ENCODE assay signal across 15 cellular contexts in the genomic region with DNA sequence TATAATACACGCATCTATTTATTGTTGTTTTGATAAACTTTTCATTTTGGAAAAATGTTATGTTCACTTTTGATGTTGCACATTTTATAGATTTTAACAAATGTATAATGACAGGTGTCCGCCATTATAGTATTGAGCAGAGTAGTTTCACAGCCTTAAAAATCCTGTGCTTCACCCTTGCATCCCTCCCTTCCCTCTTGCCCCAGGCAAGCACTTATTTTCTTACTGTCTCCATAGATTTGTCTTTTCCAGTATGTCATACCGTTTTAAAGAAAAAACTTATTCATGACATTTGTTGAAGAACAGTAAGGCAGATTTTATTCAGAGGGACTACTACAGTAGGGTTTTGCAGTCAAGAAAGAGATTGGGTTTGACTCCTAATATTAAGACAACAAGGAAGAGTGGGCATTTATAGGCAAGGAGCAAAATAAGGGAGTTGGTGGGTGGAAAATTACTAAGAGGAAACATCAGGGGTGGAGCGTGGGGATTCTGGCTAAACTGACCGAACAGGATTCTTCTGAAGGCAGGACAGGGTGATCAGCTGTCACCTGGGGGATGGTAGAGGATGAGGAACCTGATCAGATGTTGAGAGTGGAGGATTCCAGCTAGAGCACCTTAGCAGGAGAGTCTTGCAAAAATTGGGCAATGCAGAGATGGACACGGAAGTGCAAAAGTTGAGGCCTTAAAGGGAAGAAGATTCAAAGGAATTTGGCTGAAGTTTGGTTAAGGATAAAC.
DNase-seq lines count a peak whose midpoint lies in the region; ATAC-seq, FAIRE-seq and TF ChIP-seq lines count a peak whose summit lies in the region.
"Had no signal": no experiment of that assay in that cellular context is flagged by ENCODE, and none has a peak within 500 bp of the region (broad histone marks: within the 10 kb centered on the region; RNA-seq: fewer than 3 reads in every experiment).

No MANE protein-coding gene starts in this region.

- H4K5ac ChIP-seq in mesendoderm (ENCODE audit: low read length), result no peak overlapping the region

- H3K4ac ChIP-seq in mesendoderm (ENCODE audit: low read depth, low read length), result no peak overlapping the region

- no peak overlapping the region for H3K4me3 Mint-ChIP-seq in activated naive CD8-positive, alpha-beta T cell treated with anti-CD3 and anti-CD28 coated beads for 36 hours

- no peak overlapping the region for H3K23ac ChIP-seq in mesendoderm (ENCODE audit: low read length)

- peak; percentile 61 for FAIRE-seq in GM12891 (lab: Jason Lieb, UNC)
- FAIRE-seq: astrocyte had no signal

- no peak for TF ChIP-seq CTCF in C4-2B (conservative IDR thresholded peaks at IDR 0.05)

- H3K36me3 Mint-ChIP-seq in activated naive CD8-positive, alpha-beta T cell treated with anti-CD3 and anti-CD28 coated beads for 36 hours, result peaks cover 57% of the 10 kb centered on the region

- H3K18ac ChIP-seq in mesendoderm (ENCODE audit: low read length), result no peak overlapping the region

- H2BK5ac ChIP-seq in mesendoderm (ENCODE audit: low read length), result no peak overlapping the region

- H3K27me3 Mint-ChIP-seq in activated naive CD8-positive, alpha-beta T cell treated with anti-CD3 and anti-CD28 coated beads for 36 hours, result no peaks in the 10 kb centered on the region

- peaks cover 4% of the 10 kb centered on the region for H3K4me1 ChIP-seq in mesendoderm (ENCODE audit: control insufficient read depth, low read depth, low read length)
- H3K4me1 ChIP-seq: parathyroid adenoma had no signal

- H3K4me2 ChIP-seq in mesendoderm (ENCODE audit: low read length), result no peak overlapping the region

- H3K56ac ChIP-seq in mesendoderm (ENCODE audit: low read length), result no peak overlapping the region

- no peak overlapping the region for H4K8ac ChIP-seq in mesendoderm (ENCODE audit: low read depth, low read length)

- TF ChIP-seq POLR2A in GM12891 (IDR thresholded peaks at IDR 0.05; ENCODE audit: low read depth, low read length), result no peak

- H3K9me3 Mint-ChIP-seq in activated naive CD8-positive, alpha-beta T cell treated with anti-CD3 and anti-CD28 coated beads for 36 hours, result peaks cover 1% of the 10 kb centered on the region

- H3K27ac Mint-ChIP-seq in activated naive CD8-positive, alpha-beta T cell treated with anti-CD3 and anti-CD28 coated beads for 36 hours, result peak overlapping the region; percentile 86

- H2AK5ac ChIP-seq in mesendoderm (ENCODE audit: low read length), result no peak overlapping the region

- no peak overlapping the region for H2BK120ac ChIP-seq in mesendoderm (ENCODE audit: low read depth, low read length)

- no CpG with 5 or more reads among the region's 6 CpGs for WGBS in mesendoderm (ENCODE audit: extremely low coverage, insufficient coverage, low lambda C conversion rate)

- ATAC-seq in GM18519 (IDR thresholded peaks at IDR 0.05; ENCODE audit: low FRiP score, unreplicated experiment) (no peak), GM21423 (IDR thresholded peaks at IDR 0.05; ENCODE audit: unreplicated experiment) (no peak)

- peaks cover 21% of the 10 kb centered on the region for H3K79me1 ChIP-seq in mesendoderm (ENCODE audit: low read length)

- H3K79me2 ChIP-seq in mesendoderm (ENCODE audit: control insufficient read depth, insufficient read depth, low read length), result peaks cover 25% of the 10 kb centered on the region

- H3K27me3 ChIP-seq in mesendoderm (ENCODE audit: insufficient read depth, low read length, poor library complexity), result no peaks in the 10 kb centered on the region
- H3K27me3 ChIP-seq: transverse colon had no signal

- H3K4me1 Mint-ChIP-seq in activated naive CD8-positive, alpha-beta T cell treated with anti-CD3 and anti-CD28 coated beads for 36 hours, result peaks cover 77% of the 10 kb centered on the region

- no peak for DNase-seq in GM12891 (ENCODE audit: insufficient read length, low spot score)
- DNase-seq in activated naive CD8-positive, alpha-beta T cell treated with anti-CD3 and anti-CD28 coated beads for 36 hours, result no peak
- DNase-seq in mesendoderm, result peak; percentile 74
- no peak for DNase-seq in HK-2 (ENCODE audit: unreplicated experiment)
- no peak for DNase-seq in stimulated activated CD4-positive, alpha-beta T cell treated with anti-CD3 and anti-CD28 coated beads, Interleukin-12 subunit alpha, Interleukin-12 subunit beta, amount 100 ng/mL, for 4 hours
- DNase-seq: DND-41, foreskin fibroblast, NCI-H1048, transverse colon had no signal

- peak overlapping the region; percentile 49; the same call in 1 of the 2 replicates for H3K27ac ChIP-seq in C4-2B
- H3K27ac ChIP-seq in mesendoderm (ENCODE audit: low read depth, low read length), result no peak overlapping the region
- H3K27ac ChIP-seq: parathyroid adenoma, SK-N-MC, transverse colon had no signal

- no peak overlapping the region for H2BK15ac ChIP-seq in mesendoderm (replicated peaks; ENCODE audit: low read depth)

- no peaks in the 10 kb centered on the region for H3K36me3 ChIP-seq in mesendoderm (ENCODE audit: control insufficient read depth, insufficient read depth, low read length)
- H3K36me3 ChIP-seq: transverse colon had no signal

- no peak overlapping the region for H3K4me3 ChIP-seq in mesendoderm (ENCODE audit: low read length)
- H3K4me3 ChIP-seq: SK-N-MC, transverse colon had no signal

- H3K9ac ChIP-seq in mesendoderm (ENCODE audit: low read length), result no peak overlapping the region
- H3K9ac ChIP-seq: parathyroid adenoma had no signal

TF ChIP-seq in GM12891, 5 proteins besides CTCF, POLR2A, EP300 and RAD21:
- TF ChIP-seq TAF1 (IDR thresholded peaks at IDR 0.05; ENCODE audit: low read depth, low read length), result no peak
- no peak for TF ChIP-seq POU2F2 (IDR thresholded peaks at IDR 0.05; ENCODE audit: low read depth, low read length)
- TF ChIP-seq SPI1 (IDR thresholded peaks at IDR 0.05; ENCODE audit: low read depth, low read length), result no peak
- no peak for TF ChIP-seq POLR2AphosphoS5 (IDR thresholded peaks at IDR 0.05; ENCODE audit: low read depth, low read length)
- TF ChIP-seq PAX5 (IDR thresholded peaks at IDR 0.05; ENCODE audit: insufficient read depth, low read length, severe bottlenecking), result no peak
TF ChIP-seq in GM12891: peak in this region for 0.
